Comparison of ENCODE assay signal across 10 cellular contexts in the genomic region with DNA sequence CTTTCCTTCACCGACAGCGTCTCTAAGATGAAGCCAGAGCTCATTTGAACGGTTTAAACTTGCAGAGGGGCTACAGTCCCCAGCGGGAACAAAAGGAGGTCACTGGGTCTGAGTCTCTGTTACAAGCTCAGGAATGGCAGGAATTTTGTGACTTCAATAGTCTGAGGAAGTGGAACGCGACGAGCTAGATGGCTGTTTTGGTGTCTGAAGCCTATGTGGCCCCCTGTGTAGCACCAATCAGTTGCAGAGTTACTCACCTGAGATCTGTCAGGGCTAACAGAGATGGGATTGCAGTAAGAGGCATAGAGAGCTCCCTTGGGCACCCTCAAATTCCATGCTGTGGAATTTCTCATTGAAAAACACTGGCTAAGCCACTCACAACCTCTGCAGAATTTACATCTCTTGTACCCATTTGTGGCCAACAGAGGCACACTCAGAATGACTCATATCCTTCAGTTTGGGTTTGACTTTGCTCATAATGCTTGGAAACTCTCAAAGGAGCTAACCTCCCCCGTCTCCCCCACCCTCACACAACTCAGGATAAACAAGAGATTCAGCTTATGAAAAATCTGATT. TPM values are rescaled to one million over a fixed set of nuclear protein-coding genes. Genes with fewer than 3 reads are reported as not detected.
DNase-seq lines count a peak whose midpoint lies in the region; ATAC-seq and TF ChIP-seq lines count a peak whose summit lies in the region.
"Had no signal": no experiment of that assay in that cellular context is flagged by ENCODE, and none has a peak within 500 bp of the region (broad histone marks: within the 10 kb centered on the region; RNA-seq: fewer than 3 reads in every experiment).

No MANE protein-coding gene starts in this region.

- TF ChIP-seq CTCF in brain (conservative IDR thresholded peaks at IDR 0.05) = no peak
- no peak for TF ChIP-seq CTCF in osteoblast (IDR thresholded peaks at IDR 0.05; ENCODE audit: extremely low read depth, low read depth, low read length)
- TF ChIP-seq CTCF in right lobe of liver (IDR thresholded peaks at IDR 0.05) = no peak
- no peak for TF ChIP-seq CTCF in dorsolateral prefrontal cortex (IDR thresholded peaks at IDR 0.05 in 54 of 56, conservative IDR thresholded peaks at IDR 0.05 in 2 of 56; ENCODE audit: low read depth in 1 of 56, partially characterized antibody in 56 of 56)
- no peak for TF ChIP-seq CTCF in omental fat pad (IDR thresholded peaks at IDR 0.05)

- peaks cover 27% of the 10 kb centered on the region for H3K4me1 Mint-ChIP-seq in brain

- H3K4me2 ChIP-seq in osteoblast (ENCODE audit: insufficient read depth, low read length) = peak overlapping the region; percentile 60

- H2AFZ ChIP-seq in osteoblast (ENCODE audit: low read length) = peak overlapping the region; percentile 50

- no peaks in the 10 kb centered on the region for H3K79me2 ChIP-seq in osteoblast (ENCODE audit: insufficient read depth, low read length)

- intact Hi-C loops in right lobe of liver (cut with DNase I) = loop anchor here (5.0 to 10.0 kb wide), 3 partner anchors 57 to 94 kb away; no protein-coding TSS in a partner anchor
- intact Hi-C loops in dorsolateral prefrontal cortex (cut with DNase I) = loop anchor here in 1 of 2 donors (5.0 to 10.0 kb wide), 3 partner anchors 59 to 353 kb away; a partner anchor contains a TSS

- H3K27me3 Mint-ChIP-seq in brain = peaks cover 5% of the 10 kb centered on the region

- H3K4me1 ChIP-seq in osteoblast (ENCODE audit: insufficient read depth, low read length) (peaks cover 53% of the 10 kb centered on the region), right lobe of liver (no peaks in the 10 kb centered on the region)

- no peaks in the 10 kb centered on the region for H4K20me1 ChIP-seq in osteoblast (ENCODE audit: insufficient read depth, low read length)

- TF ChIP-seq POLR2A in right lobe of liver (IDR thresholded peaks at IDR 0.05) = no peak

- peak overlapping the region in 2 of 5 experiments; percentile 32 to 53 for H3K4me3 Mint-ChIP-seq in brain

- DNase-seq in ELF-1 (ENCODE audit: low read depth, low spot score) (peak; percentile 92), MG63 (peak; percentile 83), osteoblast (ENCODE audit: insufficient read length, low spot score, missing footprints) (peak; percentile 90), right lobe of liver (no peak), GM19240 (ENCODE audit: insufficient read length, low spot score) (no peak), dorsolateral prefrontal cortex (no peak), omental fat pad (ENCODE audit: low spot score) (no peak)

- no peak overlapping the region for H3K4me3 ChIP-seq in MG63
- H3K4me3 ChIP-seq in osteoblast (ENCODE audit: insufficient read depth, low read length) = peak overlapping the region; percentile 10
- no peak overlapping the region for H3K4me3 ChIP-seq in right lobe of liver
- H3K4me3 ChIP-seq in dorsolateral prefrontal cortex = no peak overlapping the region

- H3K9me3 ChIP-seq in MG63 = no peaks in the 10 kb centered on the region
- no peaks in the 10 kb centered on the region for H3K9me3 ChIP-seq in osteoblast (ENCODE audit: low read depth, low read length)
- no peaks in the 10 kb centered on the region for H3K9me3 ChIP-seq in right lobe of liver

- H3K27ac Mint-ChIP-seq in brain = peak overlapping the region in 3 of 5 experiments; percentile 28 to 89 (median 65)

- H3K36me3 ChIP-seq in MG63 (no peaks in the 10 kb centered on the region), osteoblast (ENCODE audit: insufficient read depth, low read length) (no peaks in the 10 kb centered on the region), right lobe of liver (no peaks in the 10 kb centered on the region)

- peak overlapping the region; percentile 73 for H3K27ac ChIP-seq in osteoblast (ENCODE audit: low read depth, low read length)
- H3K27ac ChIP-seq in right lobe of liver = no peak overlapping the region
- H3K27ac ChIP-seq in dorsolateral prefrontal cortex = no peak overlapping the region

- H3K9me3 Mint-ChIP-seq in brain = no peaks in the 10 kb centered on the region

- 72% methylated on average over 8 of the region's 8 CpGs for WGBS in right lobe of liver (ENCODE audit: insufficient coverage, low coverage, low lambda C conversion rate, missing lambda C conversion rate)

- no peak for ATAC-seq in right lobe of liver
- ATAC-seq in omental fat pad (ENCODE audit: low FRiP score) = no peak

- no peaks in the 10 kb centered on the region for H3K36me3 Mint-ChIP-seq in brain

- H3K27me3 ChIP-seq in MG63 (no peaks in the 10 kb centered on the region), osteoblast (ENCODE audit: insufficient read depth, low read length) (no peaks in the 10 kb centered on the region), right lobe of liver (no peaks in the 10 kb centered on the region), dorsolateral prefrontal cortex (no peaks in the 10 kb centered on the region)

RNA-seq across cellular contexts. Expression of a gene that starts 7.1 kb away (rescaled TPM):
- total RNA-seq in MG63 (2014; rRNA removed; shearing (Covaris generic); ENCODE audit: low replicate concordance) = 0.25 TPM in 1 of 2 replicates, not detected in the other
- 1.4 TPM for polyA plus RNA-seq in brain (ENCODE audit: insufficient read depth, low read depth, low replicate concordance)
- 0.29 and 0.72 TPM in 2 replicates for total RNA-seq in osteoblast
- total RNA-seq in right lobe of liver = under 1 TPM in 1 of 6 experiments, not detected in 5; 0.31 TPM
- total RNA-seq in dorsolateral prefrontal cortex = 1 to 10 TPM in 21 of 120 experiments, under 1 TPM in 55, not detected in 44; 0.29 to 2.4 (median 0.73) TPM
- not detected for total RNA-seq in omental fat pad
- total RNA-seq: fibroblast of villous mesenchyme, G401 had no signal

Comparison
In these comparisons a context has a peak if more than half of its experiments do, and no peak if none do; other contexts are left out.
1. DNase-seq: peak in ELF-1 (single experiment), MG63 (single experiment) and osteoblast (single experiment); none in right lobe of liver (0 of 3), GM19240 (single experiment), dorsolateral prefrontal cortex (0 of 10) and omental fat pad (single experiment).